Comparison of ENCODE assay signal across 15 cellular contexts in the genomic region with DNA sequence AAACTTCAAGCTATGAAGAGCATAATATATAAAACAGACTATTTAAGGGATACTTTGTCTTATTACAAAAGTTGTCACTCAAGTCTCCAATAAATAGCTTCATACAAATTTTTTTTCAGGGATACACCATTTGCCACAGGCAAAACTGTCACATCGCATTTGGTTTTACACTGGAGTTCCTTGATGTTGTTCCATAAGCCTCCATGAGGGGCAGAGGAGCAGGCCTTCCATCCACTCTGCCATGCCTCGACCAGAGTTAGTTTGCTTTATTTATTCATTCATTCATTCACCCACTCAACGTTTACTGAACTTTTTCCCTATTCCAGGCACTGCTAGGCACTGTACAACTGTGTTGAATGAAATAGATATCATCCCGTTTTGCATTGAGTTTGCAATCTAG.
DNase-seq lines count a peak whose midpoint lies in the region; ATAC-seq and TF ChIP-seq lines count a peak whose summit lies in the region.
"Had no signal": no experiment of that assay in that cellular context is flagged by ENCODE, and none has a peak within 500 bp of the region (broad histone marks: within the 10 kb centered on the region; RNA-seq: fewer than 3 reads in every experiment).

No MANE protein-coding gene starts in this region.

- H3K4me3 Mint-ChIP-seq in endodermal cell = no peak overlapping the region
- no peak overlapping the region for H3K4me3 Mint-ChIP-seq in neural progenitor cell
- H3K4me3 Mint-ChIP-seq in stimulated activated naive B cell treated with anti-CD40 and anti-IgM and Interleukin-4, amounts not matched to agents 10 μg/mL and 1 μg/mL and 100 μg/mL, for 72 hours = no peak overlapping the region
- H3K4me3 Mint-ChIP-seq: activated CD4-positive, alpha-beta memory T cell treated with anti-CD3 and anti-CD28 coated beads for 36 hours had no signal

- H3K9ac ChIP-seq in endodermal cell (ENCODE audit: extremely low read depth, low read length, poor library complexity, severe bottlenecking) (no peak overlapping the region), neural progenitor cell (no peak overlapping the region)

- H3K4me1 ChIP-seq in endodermal cell (ENCODE audit: control insufficient read depth, insufficient read depth, low read length) = no peaks in the 10 kb centered on the region
- H3K4me1 ChIP-seq in neural progenitor cell = no peaks in the 10 kb centered on the region

- H3K9me3 ChIP-seq in endodermal cell (ENCODE audit: control insufficient read depth, low read length) = peaks cover 7% of the 10 kb centered on the region
- H3K9me3 ChIP-seq in neural progenitor cell (ENCODE audit: low read depth) = no peaks in the 10 kb centered on the region
- H3K9me3 ChIP-seq: thoracic aorta had no signal

- H3K9me3 Mint-ChIP-seq in endodermal cell (peaks cover 28% of the 10 kb centered on the region), neural progenitor cell (peaks cover 15% of the 10 kb centered on the region)
- peaks cover 5 to 8% of the 10 kb centered on the region in 2 donors for H3K9me3 Mint-ChIP-seq in stimulated activated naive B cell treated with anti-CD40 and anti-IgM and Interleukin-4, amounts not matched to agents 10 μg/mL and 1 μg/mL and 100 μg/mL, for 72 hours

- no peak overlapping the region for H3K4me2 ChIP-seq in neural progenitor cell

- H3F3A ChIP-seq in neural progenitor cell (ENCODE audit: low read depth) = no peaks in the 10 kb centered on the region

- H3K4me3 ChIP-seq in GM12865 (ENCODE audit: low read depth, low read length) = no peak overlapping the region
- no peak overlapping the region for H3K4me3 ChIP-seq in endodermal cell (ENCODE audit: low read length)
- no peak overlapping the region for H3K4me3 ChIP-seq in neural progenitor cell
- H3K4me3 ChIP-seq in coronary artery = no peak overlapping the region
- H3K4me3 ChIP-seq: skin epidermis, thoracic aorta had no signal

- WGBS in endodermal cell (ENCODE audit: insufficient coverage in 1 of 2, insufficient read length in 1 of 2), 2 experiments = 65 to 67% methylated on average over 1 to 4 of the region's 4 CpGs

- no peak overlapping the region for H3K27ac Mint-ChIP-seq in endodermal cell
- H3K27ac Mint-ChIP-seq in neural progenitor cell = no peak overlapping the region
- H3K27ac Mint-ChIP-seq in stimulated activated naive B cell treated with anti-CD40 and anti-IgM and Interleukin-4, amounts not matched to agents 10 μg/mL and 1 μg/mL and 100 μg/mL, for 72 hours = no peak overlapping the region
- H3K27ac Mint-ChIP-seq: activated CD4-positive, alpha-beta memory T cell treated with anti-CD3 and anti-CD28 coated beads for 36 hours had no signal

- no peaks in the 10 kb centered on the region for H3K79me2 ChIP-seq in neural progenitor cell (ENCODE audit: low read depth)

- H3K36me3 ChIP-seq in endodermal cell (ENCODE audit: control insufficient read depth, insufficient read depth, low read length) = no peaks in the 10 kb centered on the region
- no peaks in the 10 kb centered on the region for H3K36me3 ChIP-seq in neural progenitor cell
- H3K36me3 ChIP-seq: thoracic aorta had no signal

- H2AFZ ChIP-seq in neural progenitor cell (replicated peaks) = peak overlapping the region; percentile 55

- TF ChIP-seq CTCF in GM12865 (IDR thresholded peaks at IDR 0.05; ENCODE audit: insufficient read depth, low read depth, low read length, missing control alignments) (peak; percentile 18), endodermal cell (conservative IDR thresholded peaks at IDR 0.05) (peak; percentile 72), neural progenitor cell (IDR thresholded peaks at IDR 0.05) (peak; percentile 49), coronary artery (IDR thresholded peaks at IDR 0.05) (no peak)

- H3K27me3 Mint-ChIP-seq in endodermal cell (ENCODE audit: insufficient read depth) (no peaks in the 10 kb centered on the region), neural progenitor cell (ENCODE audit: insufficient read depth, low read depth) (peaks cover 4% of the 10 kb centered on the region)
- no peaks in the 10 kb centered on the region for H3K27me3 Mint-ChIP-seq in stimulated activated naive B cell treated with anti-CD40 and anti-IgM and Interleukin-4, amounts not matched to agents 10 μg/mL and 1 μg/mL and 100 μg/mL, for 72 hours

- H3K27ac ChIP-seq in endodermal cell (ENCODE audit: low read depth, low read length) (no peak overlapping the region), neural progenitor cell (no peak overlapping the region), coronary artery (no peak overlapping the region)
- H3K27ac ChIP-seq: skin epidermis, thoracic aorta had no signal

- no peak for ATAC-seq in GM19467 (IDR thresholded peaks at IDR 0.05; ENCODE audit: unreplicated experiment)
- ATAC-seq in stimulated activated naive B cell treated with anti-CD40 and anti-IgM and Interleukin-4, amounts not matched to agents 10 μg/mL and 1 μg/mL and 100 μg/mL, for 72 hours (replicated peaks) = no peak
- ATAC-seq: esophagus mucosa had no signal

- H3K36me3 Mint-ChIP-seq in endodermal cell (ENCODE audit: low read depth) (no peaks in the 10 kb centered on the region), neural progenitor cell (no peaks in the 10 kb centered on the region)
- H3K36me3 Mint-ChIP-seq in stimulated activated naive B cell treated with anti-CD40 and anti-IgM and Interleukin-4, amounts not matched to agents 10 μg/mL and 1 μg/mL and 100 μg/mL, for 72 hours = no peaks in the 10 kb centered on the region
- H3K36me3 Mint-ChIP-seq: activated CD4-positive, alpha-beta memory T cell treated with anti-CD3 and anti-CD28 coated beads for 36 hours had no signal

- DNase-seq in GM12865 (ENCODE audit: low read depth) = no peak
- DNase-seq in NCI-H69 (lab: John Stamatoyannopoulos, UW) = peak; percentile 22
- peak; percentile 58 for DNase-seq in endodermal cell
- DNase-seq in neural progenitor cell (ENCODE audit: low spot score) = peak; percentile 42
- DNase-seq in NCI-H1092 (lab: John Stamatoyannopoulos, UW) = no peak
- no peak for DNase-seq in coronary artery (ENCODE audit: low spot score)
- DNase-seq in stimulated activated naive B cell treated with anti-CD40 and anti-IgM and Interleukin-4, amounts not matched to agents 10 μg/mL and 1 μg/mL and 100 μg/mL, for 72 hours = no peak
- DNase-seq: activated CD4-positive, alpha-beta memory T cell treated with anti-CD3 and anti-CD28 coated beads for 36 hours; central memory CD4-positive, alpha-beta T cell; islet precursor cell; T-helper 1 cell had no signal

- no peaks in the 10 kb centered on the region for H3K27me3 ChIP-seq in endodermal cell (ENCODE audit: control insufficient read depth, insufficient read depth, low read length, poor library complexity, severe bottlenecking)
- no peaks in the 10 kb centered on the region for H3K27me3 ChIP-seq in neural progenitor cell

- H4K20me1 ChIP-seq in neural progenitor cell (ENCODE audit: low read depth) = no peaks in the 10 kb centered on the region

- no peaks in the 10 kb centered on the region for H3K4me1 Mint-ChIP-seq in endodermal cell
- H3K4me1 Mint-ChIP-seq in neural progenitor cell = peaks cover 3% of the 10 kb centered on the region
- peaks cover 0 to 3% of the 10 kb centered on the region in 2 donors for H3K4me1 Mint-ChIP-seq in stimulated activated naive B cell treated with anti-CD40 and anti-IgM and Interleukin-4, amounts not matched to agents 10 μg/mL and 1 μg/mL and 100 μg/mL, for 72 hours

Comparison
In these comparisons a context has a peak if more than half of its experiments do, and no peak if none do; other contexts are left out.
1. DNase-seq: peak in NCI-H69 (single experiment), endodermal cell (single experiment) and neural progenitor cell (single experiment); none in GM12865 (single experiment), NCI-H1092 (single experiment), coronary artery (single experiment) and stimulated activated naive B cell treated with anti-CD40 and anti-IgM and Interleukin-4, amounts not matched to agents 10 μg/mL and 1 μg/mL and 100 μg/mL, for 72 hours (single experiment).